Comparison of ENCODE assay signal across 21 cellular contexts in the genomic region with DNA sequence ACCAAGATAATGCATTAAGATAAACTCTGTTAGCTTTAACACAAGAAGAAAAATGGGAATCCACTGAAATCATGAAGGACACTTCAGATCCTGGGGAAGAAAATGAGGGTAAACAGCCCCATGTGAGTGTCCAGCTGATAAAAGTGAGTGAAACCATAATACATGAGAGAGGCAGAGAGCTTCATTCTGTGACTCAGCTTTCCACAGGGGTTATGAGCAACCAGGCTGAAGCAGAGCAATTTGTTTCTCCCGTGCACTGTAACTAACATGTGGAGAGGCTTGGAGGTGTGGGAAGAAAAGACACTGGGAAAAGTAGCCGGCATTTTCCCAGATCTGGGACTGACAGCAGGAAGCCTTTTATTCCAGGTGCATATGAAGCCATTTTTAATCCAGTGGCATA.
"Had no signal": no experiment of that assay in that cellular context is flagged by ENCODE, and none has a peak within 500 bp of the region (broad histone marks: within the 10 kb centered on the region; RNA-seq: fewer than 3 reads in every experiment).

No MANE protein-coding gene starts in this region.

- H3K27ac ChIP-seq: gastroesophageal sphincter, heart right ventricle, tibial artery had no signal

- H3K36me3 Mint-ChIP-seq: activated naive CD8-positive, alpha-beta T cell treated with anti-CD3 and anti-CD28 coated beads, Interleukin-2, amount 10 ng/mL, durations not matched to agents 7 days and 5 days; immature natural killer cell; natural killer cell treated with Interleukin-12 subunit alpha and Interleukin-12 subunit beta and Interleukin-15 and Interleukin-18, amount 100 ng/mL, for 72 hours had no signal

- H3K4me1 Mint-ChIP-seq: activated CD4-positive, alpha-beta T cell treated with anti-CD3 and anti-CD28 coated beads, Interleukin-2, amount 10 ng/mL, durations not matched to agents 24 days and 14 days; activated naive CD8-positive, alpha-beta T cell treated with anti-CD3 and anti-CD28 coated beads, Interleukin-2, amount 10 ng/mL, durations not matched to agents 7 days and 5 days; immature natural killer cell had no signal

- H3K27ac Mint-ChIP-seq: activated CD4-positive, alpha-beta T cell treated with anti-CD3 and anti-CD28 coated beads, Interleukin-2, amount 10 ng/mL, durations not matched to agents 24 days and 14 days; activated CD8-positive, alpha-beta T cell treated with anti-CD3 and anti-CD28 coated beads, Interleukin-2, amount 10 ng/mL, durations not matched to agents 7 days and 5 days; activated naive CD8-positive, alpha-beta T cell treated with anti-CD3 and anti-CD28 coated beads, Interleukin-2, amount 10 ng/mL, durations not matched to agents 7 days and 5 days; activated T-cell treated with anti-CD3 and anti-CD28 coated beads, Interleukin-2, amount 50 U/mL, for 24 hours; activated T-helper 2 cell treated with anti-CD3 and anti-CD28 coated beads, Interferon-gamma antibody, Interleukin-2, Interleukin-4, amounts not matched to agents 10 μg/mL and 5 μg/mL and 100 μg/mL, durations not matched to agents 14 hours and 24 hours and 36 hours; immature natural killer cell; natural killer cell treated with Interleukin-12 subunit alpha and Interleukin-12 subunit beta and Interleukin-15 and Interleukin-18, amount 100 ng/mL, for 72 hours had no signal

- H3K4me1 ChIP-seq: gastroesophageal sphincter, heart right ventricle, tibial artery had no signal

- H3K27me3 Mint-ChIP-seq: activated CD4-positive, alpha-beta T cell treated with anti-CD3 and anti-CD28 coated beads, Interleukin-2, amount 10 ng/mL, durations not matched to agents 24 days and 14 days; activated naive CD8-positive, alpha-beta T cell treated with anti-CD3 and anti-CD28 coated beads, Interleukin-2, amount 10 ng/mL, durations not matched to agents 7 days and 5 days; activated T-cell treated with anti-CD3 and anti-CD28 coated beads, Interleukin-2, amount 50 U/mL, for 24 hours; natural killer cell treated with Interleukin-12 subunit alpha and Interleukin-12 subunit beta and Interleukin-15 and Interleukin-18, amount 100 ng/mL, for 72 hours had no signal

- DNase-seq: activated CD4-positive, alpha-beta T cell treated with anti-CD3 and anti-CD28 coated beads, Interleukin-2, amount 10 ng/mL, durations not matched to agents 24 days and 14 days; activated CD8-positive, alpha-beta T cell treated with anti-CD3 and anti-CD28 coated beads, Interleukin-2, amount 10 ng/mL, durations not matched to agents 7 days and 5 days; activated naive CD4-positive, alpha-beta T cell treated with Interleukin-2 at 50 U/mL for 16 hours; activated naive CD8-positive, alpha-beta T cell treated with anti-CD3 and anti-CD28 coated beads, Interleukin-2, amount 10 ng/mL, durations not matched to agents 7 days and 5 days; activated T-cell treated with anti-CD3 and anti-CD28 coated beads, Interleukin-2, amount 50 U/mL, for 24 hours; cerebellar nuclear complex; cortex of kidney; heart right ventricle; immature natural killer cell; left cardiac atrium; nucleus accumbens; stimulated activated CD8-positive, alpha-beta memory T cell treated with anti-CD3 and anti-CD28 coated beads, Interleukin-4, amount 100 ng/mL, for 48 hours; stimulated activated naive CD4-positive, alpha-beta T cell treated with Interleukin-2 at 50 U/mL for 16 hours; substantia nigra; T-helper 1 cell; T-helper 9 cell; tibial artery had no signal

- H3K36me3 ChIP-seq: gastroesophageal sphincter, heart right ventricle, tibial artery had no signal

- FAIRE-seq: urothelium cell line had no signal

- H3K9me3 Mint-ChIP-seq: activated CD4-positive, alpha-beta T cell treated with anti-CD3 and anti-CD28 coated beads, Interleukin-2, amount 10 ng/mL, durations not matched to agents 24 days and 14 days; activated naive CD8-positive, alpha-beta T cell treated with anti-CD3 and anti-CD28 coated beads, Interleukin-2, amount 10 ng/mL, durations not matched to agents 7 days and 5 days; activated T-cell treated with anti-CD3 and anti-CD28 coated beads, Interleukin-2, amount 50 U/mL, for 24 hours; activated T-helper 2 cell treated with anti-CD3 and anti-CD28 coated beads, Interferon-gamma antibody, Interleukin-2, Interleukin-4, amounts not matched to agents 10 μg/mL and 5 μg/mL and 100 μg/mL, durations not matched to agents 14 hours and 24 hours and 36 hours had no signal

- H3K4me3 Mint-ChIP-seq: activated CD4-positive, alpha-beta T cell treated with anti-CD3 and anti-CD28 coated beads, Interleukin-2, amount 10 ng/mL, durations not matched to agents 24 days and 14 days; activated CD8-positive, alpha-beta T cell treated with anti-CD3 and anti-CD28 coated beads, Interleukin-2, amount 10 ng/mL, durations not matched to agents 7 days and 5 days; activated naive CD8-positive, alpha-beta T cell treated with anti-CD3 and anti-CD28 coated beads, Interleukin-2, amount 10 ng/mL, durations not matched to agents 7 days and 5 days; activated T-cell treated with anti-CD3 and anti-CD28 coated beads, Interleukin-2, amount 50 U/mL, for 24 hours; immature natural killer cell; natural killer cell treated with Interleukin-12 subunit alpha and Interleukin-12 subunit beta and Interleukin-15 and Interleukin-18, amount 100 ng/mL, for 72 hours had no signal

- H3K4me3 ChIP-seq: gastroesophageal sphincter, heart right ventricle, tibial artery had no signal

- H3K27me3 ChIP-seq: gastroesophageal sphincter, heart right ventricle, tibial artery had no signal

- ATAC-seq: activated CD8-positive, alpha-beta T cell treated with anti-CD3 and anti-CD28 coated beads, Interleukin-2, amount 10 ng/mL, durations not matched to agents 7 days and 5 days; gastroesophageal sphincter; heart right ventricle; left cardiac atrium; natural killer cell treated with Interleukin-12 subunit alpha and Interleukin-12 subunit beta and Interleukin-15 and Interleukin-18, amount 100 ng/mL, for 72 hours had no signal

- H3K9me3 ChIP-seq: tibial artery had no signal
